ENCODE assay signal across 31 cellular contexts in genomic region chr5:6395621-6396020, GRCh38. TPM values are rescaled to one million over a fixed set of nuclear protein-coding genes. Genes with fewer than 3 reads are reported as not detected.
"Had no signal": no experiment of that assay in that cellular context is flagged by ENCODE, and none has a peak within 500 bp of the region (broad histone marks: within the 10 kb centered on the region; RNA-seq: fewer than 3 reads in every experiment).

No MANE protein-coding gene starts in this region.

- DNase-seq: activated CD4-positive, alpha-beta memory T cell treated with anti-CD3 and anti-CD28 coated beads, Interleukin-2, amount 10 ng/mL, durations not matched to agents 7 days and 5 days; activated CD4-positive, alpha-beta T cell treated with anti-CD3 and anti-CD28 coated beads for 36 hours; activated CD4-positive, alpha-beta T cell treated with anti-CD3 and anti-CD28 coated beads, Interleukin-2, amount 10 ng/mL, durations not matched to agents 24 days and 14 days; activated CD4-positive, alpha-beta T cell treated with anti-CD3 and anti-CD28 coated beads, Interleukin-2, amount 50 U/mL, for 4 hours; activated CD4-positive, CD25-positive, alpha-beta regulatory T cell; activated CD4-positive, CD25-positive, alpha-beta regulatory T cell treated with anti-CD3 and anti-CD28 coated beads, Interleukin-2, amount 50 U/mL, for 72 hours; activated CD8-positive, alpha-beta memory T cell treated with anti-CD3 and anti-CD28 coated beads, Interleukin-2, amount 50 U/mL, for 48 hours; activated gamma-delta T cell; activated naive CD4-positive, alpha-beta T cell; activated naive CD4-positive, alpha-beta T cell treated with anti-CD3 and anti-CD28 coated beads, Interleukin-2, amount 10 ng/mL, durations not matched to agents 7 days and 5 days; activated naive CD8-positive, alpha-beta T cell treated with anti-CD3 and anti-CD28 coated beads, Interleukin-2, amount 10 ng/mL, durations not matched to agents 7 days and 5 days; activated T-cell treated with anti-CD3 and anti-CD28 coated beads for 4 hours; activated T-cell treated with anti-CD3 and anti-CD28 coated beads, Interleukin-2, amount 50 U/mL, for 24 hours; activated T-cell treated with anti-CD3 and anti-CD28 coated beads, Interleukin-2, amount 50 U/mL, for 72 hours; central memory CD4-positive, alpha-beta T cell; cortex of kidney; dermis blood vessel endothelial cell; effector CD4-positive, alpha-beta T cell; effector memory CD8-positive, alpha-beta T cell; esophagus squamous epithelium; foreskin melanocyte; T-helper 2 cell had no signal

- H3K9me3 ChIP-seq: ascending aorta, esophagus squamous epithelium had no signal

- H3K4me3 ChIP-seq: ascending aorta, breast epithelium, cardiac muscle cell, esophagus squamous epithelium, gastroesophageal sphincter had no signal

- H3K36me3 ChIP-seq: ascending aorta, breast epithelium, cardiac muscle cell, esophagus squamous epithelium, gastroesophageal sphincter had no signal

- H3K27me3 ChIP-seq: ascending aorta, cardiac muscle cell had no signal

- ATAC-seq: activated CD4-positive, alpha-beta T cell treated with anti-CD3 and anti-CD28 coated beads for 36 hours; activated naive CD4-positive, alpha-beta T cell treated with anti-CD3 and anti-CD28 coated beads, Interleukin-2, amount 50 U/mL, for 72 hours; activated T-cell treated with anti-CD3 and anti-CD28 coated beads, Interleukin-2, amount 50 U/mL, for 72 hours; effector memory CD8-positive, alpha-beta T cell; gastroesophageal sphincter had no signal

- H3K4me1 ChIP-seq: ascending aorta, breast epithelium, gastroesophageal sphincter had no signal

- H3K27ac ChIP-seq: ascending aorta, breast epithelium, cardiac muscle cell, epithelial cell of prostate, esophagus squamous epithelium, gastroesophageal sphincter had no signal

RNA-seq across cellular contexts. Expression of gene UBE2QL1, which starts 53.0 kb away (rescaled TPM):
- total RNA-seq: activated CD4-positive, alpha-beta T cell treated with anti-CD3 and anti-CD28 coated beads for 36 hours; activated naive CD4-positive, alpha-beta T cell treated with anti-CD3 and anti-CD28 coated beads, Interleukin-2, amount 50 U/mL, for 72 hours; activated naive CD8-positive, alpha-beta T cell treated with anti-CD3 and anti-CD28 coated beads, Interleukin-2, amount 10 ng/mL, durations not matched to agents 7 days and 5 days; fibroblast of lung; fibroblast of villous mesenchyme; glomerular endothelial cell had no signal
